17 cellular contexts compared by ENCODE assay signal in genomic region chr3:74041068-74041675, GRCh38.
"Had no signal": no experiment of that assay in that cellular context is flagged by ENCODE, and none has a peak within 500 bp of the region (broad histone marks: within the 10 kb centered on the region; RNA-seq: fewer than 3 reads in every experiment).

No MANE protein-coding gene starts in this region.

- H3K27me3 ChIP-seq: ascending aorta, breast epithelium, dorsolateral prefrontal cortex, right lobe of liver, suprapubic skin had no signal

- H3K4me2 ChIP-seq: smooth muscle cell had no signal

- H3K36me3 ChIP-seq: ascending aorta, breast epithelium, right lobe of liver, suprapubic skin, WERI-Rb-1 had no signal

- H3K27ac ChIP-seq: ascending aorta, breast epithelium, dorsolateral prefrontal cortex, psoas muscle, right lobe of liver, suprapubic skin, WERI-Rb-1 had no signal

- H3K4me1 ChIP-seq: ascending aorta, breast epithelium, psoas muscle, right lobe of liver, suprapubic skin had no signal

- H3K9me3 ChIP-seq: ascending aorta, breast epithelium, psoas muscle, right lobe of liver, suprapubic skin had no signal

- ATAC-seq: activated CD4-positive, alpha-beta T cell treated with anti-CD3 and anti-CD28 coated beads for 36 hours; activated CD8-positive, alpha-beta memory T cell treated with anti-CD3 and anti-CD28 coated beads, Interleukin-2, amount 10 ng/mL, durations not matched to agents 7 days and 5 days; psoas muscle; right lobe of liver had no signal

- H3K4me3 ChIP-seq: ascending aorta, breast epithelium, dorsolateral prefrontal cortex, psoas muscle, right lobe of liver, smooth muscle cell, suprapubic skin had no signal

- DNase-seq: activated CD4-positive, alpha-beta memory T cell treated with anti-CD3 and anti-CD28 coated beads for 36 hours; activated CD4-positive, alpha-beta T cell treated with anti-CD3 and anti-CD28 coated beads for 36 hours; activated CD8-positive, alpha-beta memory T cell treated with anti-CD3 and anti-CD28 coated beads, Interleukin-2, amount 10 ng/mL, durations not matched to agents 7 days and 5 days; activated naive CD4-positive, alpha-beta T cell treated with anti-CD3 and anti-CD28 coated beads, Interleukin-2, amount 10 ng/mL, durations not matched to agents 7 days and 5 days; activated T-cell treated with anti-CD3 and anti-CD28 coated beads, Interleukin-2, amount 50 U/mL, for 24 hours; dorsolateral prefrontal cortex; endodermal cell; head of caudate nucleus; immature natural killer cell; midbrain; psoas muscle; right lobe of liver; WERI-Rb-1 had no signal
